In genomic region chr6:54932622-54933021, GRCh38 we compare ENCODE assay signal across 4 cellular contexts.
TF ChIP-seq lines count a peak whose summit lies in the region.

No MANE protein-coding gene starts in this region.

TF ChIP-seq in HepG2, 621 proteins besides CTCF, POLR2A, EP300 and RAD21:
- TF ChIP-seq PAF1 (CRISPR knock-in tag; IDR thresholded peaks at IDR 0.05) (no peak), TBX2 (CRISPR knock-in tag; IDR thresholded peaks at IDR 0.05; ENCODE audit: borderline replicate concordance) (no peak), ZNF280D (CRISPR knock-in tag; IDR thresholded peaks at IDR 0.05) (peak; percentile 83; the same call in 1 of the 2 replicates)

TF ChIP-seq in HCT116, 20 proteins besides CTCF, POLR2A, EP300 and RAD21:
- peak; percentile 70; the same call in 1 of the 2 replicates for TF ChIP-seq CBX3 (IDR thresholded peaks at IDR 0.05; ENCODE audit: low read depth)
- no peak for TF ChIP-seq CEBPB (IDR thresholded peaks at IDR 0.05; ENCODE audit: low read depth)
TF ChIP-seq in HCT116: peak in this region for 1.

TF ChIP-seq in HEK293, 187 proteins besides CTCF, POLR2A, EP300 and RAD21:
- TF ChIP-seq TRIM28 (IDR thresholded peaks at IDR 0.05; ENCODE audit: borderline replicate concordance, low read length): peak; percentile 96; the same call in 1 of the 2 replicates
- TF ChIP-seq SETDB1 (IDR thresholded peaks at IDR 0.05; ENCODE audit: insufficient read length, low read length): peak; percentile 98
- no peak for TF ChIP-seq ZNF202 (tag by site-specific recombination; IDR thresholded peaks at IDR 0.05; ENCODE audit: borderline replicate concordance)
- 0 out of 2 replicates have a peak, but pooled peaks have one; percentile 43 for TF ChIP-seq ZNF626 (tag by site-specific recombination; IDR thresholded peaks at IDR 0.05)
- TF ChIP-seq KLF7 (tag by site-specific recombination; IDR thresholded peaks at IDR 0.05; ENCODE audit: borderline replicate concordance): no peak
- TF ChIP-seq ZNF791 (tag by site-specific recombination; IDR thresholded peaks at IDR 0.05): peak; percentile 99
- TF ChIP-seq ZNF549 (tag by site-specific recombination; IDR thresholded peaks at IDR 0.05): 0 out of 2 replicates have a peak, but pooled peaks have one; percentile 15

TF ChIP-seq in GM12878, 131 proteins besides CTCF, POLR2A, EP300 and RAD21:
- TF ChIP-seq STAT1 (conservative IDR thresholded peaks at IDR 0.05): no peak
- TF ChIP-seq ATF7 (IDR thresholded peaks at IDR 0.05; ENCODE audit: low read depth): no peak
- TF ChIP-seq SREBF2 (IDR thresholded peaks at IDR 0.05; ENCODE audit: low read length): no peak
- TF ChIP-seq CBX5 (IDR thresholded peaks at IDR 0.05; ENCODE audit: low read depth): peak; percentile 78; the same call in 1 of the 2 replicates
- no peak for TF ChIP-seq REST (IDR thresholded peaks at IDR 0.05; ENCODE audit: low read depth, low read length)
- no peak for TF ChIP-seq ELK1 (IDR thresholded peaks at IDR 0.05; ENCODE audit: low read depth, low read length)
- TF ChIP-seq DPF2 (IDR thresholded peaks at IDR 0.05): no peak
- TF ChIP-seq SP1 (IDR thresholded peaks at IDR 0.05; ENCODE audit: low read depth, low read length): no peak
